1 cellular context compared by ENCODE assay signal in genomic region chr19:801030-801860, GRCh38.
TF ChIP-seq lines count a peak whose summit lies in the region.

No MANE protein-coding gene starts in this region.

TF ChIP-seq in H1, 55 proteins besides CTCF, POLR2A, EP300 and RAD21:
- TF ChIP-seq POLR2AphosphoS5 (IDR thresholded peaks at IDR 0.05; ENCODE audit: low read depth, low read length) = peak; percentile 53; the same call in 1 of the 2 replicates
- TF ChIP-seq ASH2L (IDR thresholded peaks at IDR 0.05; ENCODE audit: low read length) = no peak
